ENCODE assay signal across 9 cellular contexts in genomic region chr3:138542977-138543376, GRCh38.
"Had no signal": no experiment of that assay in that cellular context is flagged by ENCODE, and none has a peak within 500 bp of the region (broad histone marks: within the 10 kb centered on the region; RNA-seq: fewer than 3 reads in every experiment).

No MANE protein-coding gene starts in this region.

- H2AFZ ChIP-seq: GM23248 had no signal

- H3K4me3 ChIP-seq: GM23248, HAP-1 had no signal

- DNase-seq: GM23248, GOT3, H7, HFFc6, KBM-7 had no signal

- H3K27me3 Mint-ChIP-seq: IgD-negative memory B cell had no signal

- H3K27ac ChIP-seq: GM23248 had no signal

- H3K4me1 ChIP-seq: HAP-1 had no signal

- H3K27ac Mint-ChIP-seq: HFFc6 had no signal

- H3K4me1 Mint-ChIP-seq: IgD-negative memory B cell had no signal

- ATAC-seq: HCT116, HepG2 had no signal

- H3K9ac ChIP-seq: GM23248 had no signal

- H3K4me3 Mint-ChIP-seq: HFFc6, IgD-negative memory B cell had no signal
